Comparison of ENCODE assay signal across 1 cellular context in the genomic region with DNA sequence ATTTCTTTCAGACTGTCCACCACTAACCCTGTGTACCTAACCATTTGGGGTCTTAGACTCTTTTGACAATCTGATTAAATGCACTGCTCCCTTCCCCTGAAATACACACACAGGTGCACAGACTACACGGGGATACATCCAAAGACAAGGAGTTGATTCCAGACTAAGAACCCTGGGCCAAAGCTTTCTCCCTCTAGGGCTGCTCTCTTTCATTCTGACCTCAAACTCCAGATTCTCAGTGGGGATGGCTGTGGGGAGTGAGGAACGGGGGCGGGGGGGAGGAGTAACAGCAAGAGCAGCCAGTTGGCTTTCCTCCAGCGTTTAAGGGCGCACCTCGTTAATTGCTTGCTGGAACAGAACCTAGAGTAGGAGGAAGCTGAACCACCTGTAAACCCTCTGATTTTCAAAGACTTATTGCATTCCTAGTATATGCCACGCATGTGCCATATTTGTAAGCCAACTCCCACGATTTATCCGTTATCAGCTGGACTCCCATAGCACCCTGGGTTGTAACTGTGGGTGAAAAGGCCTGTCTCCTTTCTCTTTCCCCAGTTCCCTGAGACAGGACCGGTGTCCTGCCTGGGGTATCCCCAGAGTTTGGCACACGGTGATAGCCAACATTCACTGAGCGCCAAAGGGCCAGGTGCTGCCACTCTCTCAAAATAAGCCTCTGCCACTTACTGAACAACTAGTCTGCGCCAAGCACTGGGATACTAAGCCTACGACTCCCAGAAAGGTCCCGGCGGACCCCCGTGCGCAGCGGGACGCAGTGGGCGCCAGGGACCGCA.
TF ChIP-seq lines count a peak whose summit lies in the region.

No MANE protein-coding gene starts in this region.

TF ChIP-seq in HepG2, 621 proteins besides CTCF, POLR2A, EP300 and RAD21:
- TF ChIP-seq MTF2 (CRISPR knock-in tag; IDR thresholded peaks at IDR 0.05; ENCODE audit: borderline replicate concordance) (0 out of 2 replicates have a peak, but pooled peaks have one; percentile 1), ZKSCAN5 (CRISPR knock-in tag; IDR thresholded peaks at IDR 0.05) (0 out of 2 replicates have a peak, but pooled peaks have one; percentile 5), ZNF343 (CRISPR knock-in tag; IDR thresholded peaks at IDR 0.05) (0 out of 2 replicates have a peak, but pooled peaks have one; percentile 19), IRF2 (CRISPR knock-in tag; IDR thresholded peaks at IDR 0.05) (peak; percentile 2), GATAD2A (CRISPR knock-in tag; IDR thresholded peaks at IDR 0.05) (peak; percentile 1; the same call in 1 of the 2 replicates), LCORL (IDR thresholded peaks at IDR 0.05) (no peak), LCORL (CRISPR knock-in tag; IDR thresholded peaks at IDR 0.05) (no peak), ZNF543 (CRISPR knock-in tag; IDR thresholded peaks at IDR 0.05) (peak; percentile 55; the same call in 1 of the 2 replicates), MEIS1 (CRISPR knock-in tag; IDR thresholded peaks at IDR 0.05; ENCODE audit: borderline replicate concordance) (peak; percentile 13; the same call in 1 of the 2 replicates), MED8 (CRISPR knock-in tag; IDR thresholded peaks at IDR 0.05; ENCODE audit: insufficient replicate concordance) (peak; percentile 21), TBL1XR1 (IDR thresholded peaks at IDR 0.05; ENCODE audit: borderline replicate concordance, low read length, partially characterized antibody) (peak; percentile 6), SPEN (CRISPR knock-in tag; IDR thresholded peaks at IDR 0.05; ENCODE audit: low read depth) (0 out of 2 replicates have a peak, but pooled peaks have one; percentile 10), NCOR1 (IDR thresholded peaks at IDR 0.05; ENCODE audit: borderline replicate concordance, low read length) (peak; percentile 6; the same call in 1 of the 2 replicates)
- TF ChIP-seq, protein P1, sequence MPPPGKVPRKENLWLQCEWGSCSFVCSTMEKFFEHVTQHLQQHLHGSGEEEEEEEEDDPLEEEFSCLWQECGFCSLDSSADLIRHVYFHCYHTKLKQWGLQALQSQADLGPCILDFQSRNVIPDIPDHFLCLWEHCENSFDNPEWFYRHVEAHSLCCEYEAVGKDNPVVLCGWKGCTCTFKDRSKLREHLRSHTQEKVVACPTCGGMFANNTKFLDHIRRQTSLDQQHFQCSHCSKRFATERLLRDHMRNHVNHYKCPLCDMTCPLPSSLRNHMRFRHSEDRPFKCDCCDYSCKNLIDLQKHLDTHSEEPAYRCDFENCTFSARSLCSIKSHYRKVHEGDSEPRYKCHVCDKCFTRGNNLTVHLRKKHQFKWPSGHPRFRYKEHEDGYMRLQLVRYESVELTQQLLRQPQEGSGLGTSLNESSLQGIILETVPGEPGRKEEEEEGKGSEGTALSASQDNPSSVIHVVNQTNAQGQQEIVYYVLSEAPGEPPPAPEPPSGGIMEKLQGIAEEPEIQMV (CRISPR knock-in tag; IDR thresholded peaks at IDR 0.05; ENCODE audit: low read depth): no peak; the same call in 1 of the 2 replicates
- TF ChIP-seq, protein P2, sequence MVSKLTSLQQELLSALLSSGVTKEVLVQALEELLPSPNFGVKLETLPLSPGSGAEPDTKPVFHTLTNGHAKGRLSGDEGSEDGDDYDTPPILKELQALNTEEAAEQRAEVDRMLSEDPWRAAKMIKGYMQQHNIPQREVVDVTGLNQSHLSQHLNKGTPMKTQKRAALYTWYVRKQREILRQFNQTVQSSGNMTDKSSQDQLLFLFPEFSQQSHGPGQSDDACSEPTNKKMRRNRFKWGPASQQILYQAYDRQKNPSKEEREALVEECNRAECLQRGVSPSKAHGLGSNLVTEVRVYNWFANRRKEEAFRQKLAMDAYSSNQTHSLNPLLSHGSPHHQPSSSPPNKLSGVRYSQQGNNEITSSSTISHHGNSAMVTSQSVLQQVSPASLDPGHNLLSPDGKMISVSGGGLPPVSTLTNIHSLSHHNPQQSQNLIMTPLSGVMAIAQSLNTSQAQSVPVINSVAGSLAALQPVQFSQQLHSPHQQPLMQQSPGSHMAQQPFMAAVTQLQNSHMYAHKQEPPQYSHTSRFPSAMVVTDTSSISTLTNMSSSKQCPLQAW (CRISPR knock-in tag; IDR thresholded peaks at IDR 0.05): no peak
- TF ChIP-seq, protein P3, sequence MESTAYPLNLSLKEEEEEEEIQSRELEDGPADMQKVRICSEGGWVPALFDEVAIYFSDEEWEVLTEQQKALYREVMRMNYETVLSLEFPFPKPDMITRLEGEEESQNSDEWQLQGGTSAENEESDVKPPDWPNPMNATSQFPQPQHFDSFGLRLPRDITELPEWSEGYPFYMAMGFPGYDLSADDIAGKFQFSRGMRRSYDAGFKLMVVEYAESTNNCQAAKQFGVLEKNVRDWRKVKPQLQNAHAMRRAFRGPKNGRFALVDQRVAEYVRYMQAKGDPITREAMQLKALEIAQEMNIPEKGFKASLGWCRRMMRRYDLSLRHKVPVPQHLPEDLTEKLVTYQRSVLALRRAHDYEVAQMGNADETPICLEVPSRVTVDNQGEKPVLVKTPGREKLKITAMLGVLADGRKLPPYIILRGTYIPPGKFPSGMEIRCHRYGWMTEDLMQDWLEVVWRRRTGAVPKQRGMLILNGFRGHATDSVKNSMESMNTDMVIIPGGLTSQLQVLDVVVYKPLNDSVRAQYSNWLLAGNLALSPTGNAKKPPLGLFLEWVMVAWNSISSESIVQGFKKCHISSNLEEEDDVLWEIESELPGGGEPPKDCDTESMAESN (CRISPR knock-in tag; conservative IDR thresholded peaks at IDR 0.05): no peak
- TF ChIP-seq, protein P4, sequence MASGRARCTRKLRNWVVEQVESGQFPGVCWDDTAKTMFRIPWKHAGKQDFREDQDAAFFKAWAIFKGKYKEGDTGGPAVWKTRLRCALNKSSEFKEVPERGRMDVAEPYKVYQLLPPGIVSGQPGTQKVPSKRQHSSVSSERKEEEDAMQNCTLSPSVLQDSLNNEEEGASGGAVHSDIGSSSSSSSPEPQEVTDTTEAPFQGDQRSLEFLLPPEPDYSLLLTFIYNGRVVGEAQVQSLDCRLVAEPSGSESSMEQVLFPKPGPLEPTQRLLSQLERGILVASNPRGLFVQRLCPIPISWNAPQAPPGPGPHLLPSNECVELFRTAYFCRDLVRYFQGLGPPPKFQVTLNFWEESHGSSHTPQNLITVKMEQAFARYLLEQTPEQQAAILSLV (CRISPR knock-in tag; IDR thresholded peaks at IDR 0.05; ENCODE audit: borderline replicate concordance): 0 out of 2 replicates have a peak, but pooled peaks have one; percentile 9
- TF ChIP-seq, protein P5, sequence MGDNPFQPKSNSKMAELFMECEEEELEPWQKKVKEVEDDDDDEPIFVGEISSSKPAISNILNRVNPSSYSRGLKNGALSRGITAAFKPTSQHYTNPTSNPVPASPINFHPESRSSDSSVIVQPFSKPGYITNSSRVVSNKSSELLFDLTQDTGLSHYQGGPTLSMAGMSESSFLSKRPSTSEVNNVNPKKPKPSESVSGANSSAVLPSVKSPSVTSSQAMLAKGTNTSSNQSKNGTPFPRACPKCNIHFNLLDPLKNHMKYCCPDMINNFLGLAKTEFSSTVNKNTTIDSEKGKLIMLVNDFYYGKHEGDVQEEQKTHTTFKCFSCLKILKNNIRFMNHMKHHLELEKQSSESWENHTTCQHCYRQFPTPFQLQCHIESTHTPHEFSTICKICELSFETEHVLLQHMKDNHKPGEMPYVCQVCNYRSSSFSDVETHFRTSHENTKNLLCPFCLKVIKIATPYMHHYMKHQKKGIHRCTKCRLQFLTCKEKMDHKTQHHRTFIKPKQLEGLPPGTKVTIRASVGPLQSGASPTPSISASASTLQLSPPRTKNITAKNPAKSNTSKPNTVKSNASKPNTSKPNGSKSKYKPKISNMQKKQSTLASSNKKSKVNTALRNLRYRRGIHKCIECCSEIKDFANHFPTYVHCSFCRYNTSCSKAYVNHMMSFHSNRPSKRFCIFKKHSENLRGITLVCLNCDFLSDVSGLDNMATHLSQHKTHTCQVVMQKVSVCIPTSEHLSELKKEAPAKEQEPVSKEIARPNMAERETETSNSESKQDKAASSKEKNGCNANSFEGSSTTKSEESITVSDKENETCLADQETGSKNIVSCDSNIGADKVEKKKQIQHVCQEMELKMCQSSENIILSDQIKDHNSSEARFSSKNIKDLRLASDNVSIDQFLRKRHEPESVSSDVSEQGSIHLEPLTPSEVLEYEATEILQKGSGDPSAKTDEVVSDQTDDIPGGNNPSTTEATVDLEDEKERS (CRISPR knock-in tag; IDR thresholded peaks at IDR 0.05): 0 out of 2 replicates have a peak, but pooled peaks have one; percentile 2
